22 cellular contexts compared by ENCODE assay signal in the genomic region with DNA sequence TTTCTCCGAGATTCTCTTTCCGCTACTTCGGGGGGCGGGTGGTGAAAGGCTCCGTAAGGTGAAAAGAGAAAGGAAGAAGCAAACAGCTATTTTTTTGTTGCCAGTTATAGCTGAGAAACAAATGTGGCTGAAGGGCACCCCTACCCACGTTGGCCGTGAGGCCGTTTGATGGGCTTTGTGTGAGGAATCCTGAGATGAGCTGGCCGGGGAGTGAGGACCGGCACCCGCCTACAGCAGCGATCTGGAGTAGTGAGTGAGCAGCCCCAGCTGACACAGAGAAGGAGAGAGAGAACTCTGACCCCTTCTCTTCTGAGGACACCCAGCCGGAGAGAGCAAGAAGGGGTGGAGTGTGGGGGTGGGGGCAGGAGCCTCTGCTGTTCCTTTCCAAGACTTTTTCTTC. TPM values are rescaled to one million over a fixed set of nuclear protein-coding genes. Genes with fewer than 3 reads are reported as not detected.
DNase-seq lines count a peak whose midpoint lies in the region; ATAC-seq, FAIRE-seq and TF ChIP-seq lines count a peak whose summit lies in the region.
"Had no signal": no experiment of that assay in that cellular context is flagged by ENCODE, and none has a peak within 500 bp of the region (broad histone marks: within the 10 kb centered on the region; RNA-seq: fewer than 3 reads in every experiment).

No MANE protein-coding gene starts in this region.

- no peak for FAIRE-seq in astrocyte (lab: Jason Lieb, UNC)
- FAIRE-seq: D721Med, GM12878, GM19239 had no signal

- TF ChIP-seq CTCF in astrocyte (IDR thresholded peaks at IDR 0.05; ENCODE audit: insufficient read depth, low read depth, low read length) (no peak), chondrocyte (IDR thresholded peaks at IDR 0.05) (no peak), osteoblast (IDR thresholded peaks at IDR 0.05; ENCODE audit: extremely low read depth, low read depth, low read length) (no peak)

- H3K36me3 ChIP-seq in astrocyte (ENCODE audit: insufficient read depth, low read length) = no peaks in the 10 kb centered on the region
- no peaks in the 10 kb centered on the region for H3K36me3 ChIP-seq in osteoblast (ENCODE audit: insufficient read depth, low read length)
- H3K36me3 ChIP-seq: BE2C; BLaER1 treated with 17β-estradiol and CSF1 and Interleukin-3, amounts not matched to agents 10 nM and 100 nM had no signal

- no peak overlapping the region for H3K27ac ChIP-seq in right cardiac atrium (ENCODE audit: low read length)
- no peak overlapping the region for H3K27ac ChIP-seq in astrocyte (ENCODE audit: low read depth, low read length)
- no peak overlapping the region for H3K27ac ChIP-seq in osteoblast (ENCODE audit: low read depth, low read length)
- H3K27ac ChIP-seq: 22Rv1; A549; BLaER1 treated with 17β-estradiol and CSF1 and Interleukin-3, amounts not matched to agents 10 nM and 100 nM had no signal

- H4K20me1 ChIP-seq in astrocyte (ENCODE audit: insufficient read depth, low read length) (no peaks in the 10 kb centered on the region), osteoblast (ENCODE audit: insufficient read depth, low read length) (no peaks in the 10 kb centered on the region)

- H3K4me2 ChIP-seq in astrocyte (ENCODE audit: low read length) (no peak overlapping the region), osteoblast (ENCODE audit: insufficient read depth, low read length) (no peak overlapping the region)
- H3K4me2 ChIP-seq: A549; BLaER1 treated with 17β-estradiol and CSF1 and Interleukin-3, amounts not matched to agents 10 nM and 100 nM; GM23338 had no signal

- intact Hi-C loops in Right ventricle myocardium inferior (cut with DNase I) (no loop called here), right cardiac atrium (cut with DNase I) (no loop called here)

- H3K79me2 ChIP-seq in astrocyte (ENCODE audit: insufficient read depth, low read length) (no peaks in the 10 kb centered on the region), osteoblast (ENCODE audit: insufficient read depth, low read length) (no peaks in the 10 kb centered on the region)

- peaks cover 28% of the 10 kb centered on the region for H3K27me3 Mint-ChIP-seq in astrocyte (ENCODE audit: low read depth, unreplicated experiment)
- peaks cover 72% of the 10 kb centered on the region for H3K27me3 Mint-ChIP-seq in chondrocyte (ENCODE audit: low read depth)
- peaks cover 56 to 67% of the 10 kb centered on the region in 2 donors for H3K27me3 Mint-ChIP-seq in stimulated activated naive B cell treated with anti-CD40 and anti-IgM and Interleukin-4, amounts not matched to agents 10 μg/mL and 1 μg/mL and 100 μg/mL, for 72 hours

- H2AFZ ChIP-seq in astrocyte (ENCODE audit: low read depth, low read length) (no peak overlapping the region), osteoblast (ENCODE audit: low read length) (no peak overlapping the region)
- H2AFZ ChIP-seq: GM23338 had no signal

- no peak overlapping the region for H3K9ac ChIP-seq in astrocyte (ENCODE audit: low read length)
- H3K9ac ChIP-seq: BLaER1 treated with 17β-estradiol and CSF1 and Interleukin-3, amounts not matched to agents 10 nM and 100 nM had no signal

- H3K27me3 ChIP-seq in right cardiac atrium (ENCODE audit: control insufficient read depth, insufficient read depth) (peaks cover 3% of the 10 kb centered on the region), astrocyte (ENCODE audit: insufficient read depth, low read length) (peaks cover 53% of the 10 kb centered on the region), osteoblast (ENCODE audit: insufficient read depth, low read length) (peaks cover 35% of the 10 kb centered on the region)

- DNase-seq in Right ventricle myocardium inferior (ENCODE audit: missing footprints) = peak; percentile 22
- no peak for DNase-seq in right cardiac atrium
- DNase-seq in astrocyte (ENCODE audit: low read depth) = no peak
- DNase-seq in chondrocyte (ENCODE audit: low spot score) = peak; percentile 37
- DNase-seq in osteoblast (ENCODE audit: insufficient read length, low spot score, missing footprints) = peak; percentile 74
- no peak for DNase-seq in stimulated activated naive CD4-positive, alpha-beta T cell treated with Interleukin-2 at 50 U/mL for 16 hours (lab: John Stamatoyannopoulos, UW)
- no peak for DNase-seq in stimulated activated naive B cell treated with anti-CD40 and anti-IgM and Interleukin-4, amounts not matched to agents 10 μg/mL and 1 μg/mL and 100 μg/mL, for 72 hours
- DNase-seq: BE2C, DMS 273 treated with DMSO at 0.1 percent for 48 hours, DMS79, GDM1 had no signal

- H3K36me3 Mint-ChIP-seq in astrocyte (ENCODE audit: low read depth, unreplicated experiment) = peaks cover 13% of the 10 kb centered on the region
- peaks cover 1% of the 10 kb centered on the region for H3K36me3 Mint-ChIP-seq in chondrocyte (ENCODE audit: low read depth)
- peaks cover 0 to 3% of the 10 kb centered on the region in 2 donors for H3K36me3 Mint-ChIP-seq in stimulated activated naive B cell treated with anti-CD40 and anti-IgM and Interleukin-4, amounts not matched to agents 10 μg/mL and 1 μg/mL and 100 μg/mL, for 72 hours

- H3K9me3 Mint-ChIP-seq in astrocyte (ENCODE audit: unreplicated experiment) = no peaks in the 10 kb centered on the region
- no peaks in the 10 kb centered on the region for H3K9me3 Mint-ChIP-seq in chondrocyte (ENCODE audit: low read depth)
- peaks cover 0 to 1% of the 10 kb centered on the region in 2 donors for H3K9me3 Mint-ChIP-seq in stimulated activated naive B cell treated with anti-CD40 and anti-IgM and Interleukin-4, amounts not matched to agents 10 μg/mL and 1 μg/mL and 100 μg/mL, for 72 hours
- H3K9me3 Mint-ChIP-seq: CD4-positive, alpha-beta T cell; GM23338; H9 had no signal

- H3K4me1 ChIP-seq in right cardiac atrium (ENCODE audit: control insufficient read depth, insufficient read depth, low read length) (no peaks in the 10 kb centered on the region), astrocyte (ENCODE audit: insufficient read depth, low read length) (no peaks in the 10 kb centered on the region), osteoblast (ENCODE audit: insufficient read depth, low read length) (no peaks in the 10 kb centered on the region)
- H3K4me1 ChIP-seq: BE2C had no signal

- ATAC-seq in Right ventricle myocardium inferior (no peak), right cardiac atrium (no peak)
- no peak for ATAC-seq in stimulated activated naive B cell treated with anti-CD40 and anti-IgM and Interleukin-4, amounts not matched to agents 10 μg/mL and 1 μg/mL and 100 μg/mL, for 72 hours (replicated peaks)

- H3K9me3 ChIP-seq in right cardiac atrium (ENCODE audit: control insufficient read depth, low read length) (no peaks in the 10 kb centered on the region), astrocyte (ENCODE audit: insufficient read depth, low read depth, low read length) (no peaks in the 10 kb centered on the region), osteoblast (ENCODE audit: low read depth, low read length) (no peaks in the 10 kb centered on the region)
- H3K9me3 ChIP-seq: A549; BE2C; BLaER1 treated with 17β-estradiol and CSF1 and Interleukin-3, amounts not matched to agents 10 nM and 100 nM had no signal

- H3K4me1 Mint-ChIP-seq in astrocyte (ENCODE audit: low read depth, unreplicated experiment) = no peaks in the 10 kb centered on the region
- H3K4me1 Mint-ChIP-seq in chondrocyte (ENCODE audit: low read depth) = peaks cover 12% of the 10 kb centered on the region
- H3K4me1 Mint-ChIP-seq in stimulated activated naive B cell treated with anti-CD40 and anti-IgM and Interleukin-4, amounts not matched to agents 10 μg/mL and 1 μg/mL and 100 μg/mL, for 72 hours = peaks cover 5 to 15% of the 10 kb centered on the region in 2 donors

- WGBS in right cardiac atrium = 74% methylated on average over 13 of the region's 13 CpGs

- peak overlapping the region; percentile 18 for H3K4me3 Mint-ChIP-seq in astrocyte (ENCODE audit: unreplicated experiment)
- no peak overlapping the region for H3K4me3 Mint-ChIP-seq in chondrocyte (ENCODE audit: unreplicated experiment)
- no peak overlapping the region for H3K4me3 Mint-ChIP-seq in stimulated activated naive B cell treated with anti-CD40 and anti-IgM and Interleukin-4, amounts not matched to agents 10 μg/mL and 1 μg/mL and 100 μg/mL, for 72 hours
- H3K4me3 Mint-ChIP-seq: CD4-positive, alpha-beta T cell; CD8-positive, alpha-beta memory T cell; GM23338; H9 had no signal

- H3K4me3 ChIP-seq in right cardiac atrium (ENCODE audit: low read length) (no peak overlapping the region), astrocyte (ENCODE audit: insufficient read depth, low read depth, low read length) (no peak overlapping the region), osteoblast (ENCODE audit: insufficient read depth, low read length) (no peak overlapping the region)
- H3K4me3 ChIP-seq: A549; BLaER1 treated with 17β-estradiol and CSF1 and Interleukin-3, amounts not matched to agents 10 nM and 100 nM; GM12878; GM23338 had no signal

- H3K27ac Mint-ChIP-seq in astrocyte (ENCODE audit: unreplicated experiment) = no peak overlapping the region
- no peak overlapping the region for H3K27ac Mint-ChIP-seq in chondrocyte (ENCODE audit: unreplicated experiment)
- no peak overlapping the region for H3K27ac Mint-ChIP-seq in stimulated activated naive B cell treated with anti-CD40 and anti-IgM and Interleukin-4, amounts not matched to agents 10 μg/mL and 1 μg/mL and 100 μg/mL, for 72 hours
- H3K27ac Mint-ChIP-seq: CD4-positive, alpha-beta T cell; CD8-positive, alpha-beta memory T cell; GM23338; H9 had no signal

RNA-seq across cellular contexts. Expression of a gene that starts 5.6 kb away (rescaled TPM):
- total RNA-seq in Right ventricle myocardium inferior = not detected
- total RNA-seq in right cardiac atrium = under 1 TPM; 0.09 to 0.32 (median 0.21) TPM
- polyA plus RNA-seq in right cardiac atrium = 0.11 TPM
- total RNA-seq in astrocyte = 8.6 and 9.3 TPM in 2 replicates
- total RNA-seq in chondrocyte = 1.1 to 1.9 TPM (median 1.2 TPM) in 3 replicates
- under 0.01 TPM in 1 of 2 replicates, not detected in the other for total RNA-seq in osteoblast
- total RNA-seq: CD4-positive, alpha-beta T cell; CD8-positive, alpha-beta memory T cell; GM12878 had no signal
- polyA plus RNA-seq: CD14-positive monocyte; CD8-positive, alpha-beta memory T cell had no signal

Comparison
In these comparisons a context has a peak if more than half of its experiments do, and no peak if none do; other contexts are left out.
1. DNase-seq: peak in Right ventricle myocardium inferior (single experiment), chondrocyte (single experiment) and osteoblast (single experiment); none in right cardiac atrium (0 of 3), astrocyte (single experiment), stimulated activated naive CD4-positive, alpha-beta T cell treated with Interleukin-2 at 50 U/mL for 16 hours (single experiment) and stimulated activated naive B cell treated with anti-CD40 and anti-IgM and Interleukin-4, amounts not matched to agents 10 μg/mL and 1 μg/mL and 100 μg/mL, for 72 hours (single experiment).